ENCODE assay signal across 1 cellular context in genomic region chr6:32187009-32187709, GRCh38.
TF ChIP-seq lines count a peak whose summit lies in the region.

No MANE protein-coding gene starts in this region.

TF ChIP-seq in GM12878, 131 proteins besides CTCF, POLR2A, EP300 and RAD21:
- TF ChIP-seq BACH1 (IDR thresholded peaks at IDR 0.05; ENCODE audit: borderline replicate concordance) (0 out of 2 replicates have a peak, but pooled peaks have one; percentile 17), PKNOX1 (IDR thresholded peaks at IDR 0.05) (peak; percentile 68), HSF1 (IDR thresholded peaks at IDR 0.05; ENCODE audit: low read depth, low read length) (no peak), YY1 (IDR thresholded peaks at IDR 0.05; ENCODE audit: low read depth, low read length) (no peak), SMC3 (IDR thresholded peaks at IDR 0.05; ENCODE audit: borderline replicate concordance, low read length) (no peak), CREM (IDR thresholded peaks at IDR 0.05; ENCODE audit: low read depth) (no peak), USF1 (IDR thresholded peaks at IDR 0.05; ENCODE audit: borderline replicate concordance, extremely low read length, insufficient read depth, low read depth, low read length) (no peak), CUX1 (IDR thresholded peaks at IDR 0.05; ENCODE audit: insufficient replicate concordance, low read depth, low read length) (no peak), GATAD2B (conservative IDR thresholded peaks at IDR 0.05; ENCODE audit: low read depth) (no peak), EED (IDR thresholded peaks at IDR 0.05; ENCODE audit: low read depth) (no peak), SPI1 (IDR thresholded peaks at IDR 0.05; ENCODE audit: borderline replicate concordance, insufficient read depth, low read depth, low read length) (peak; percentile 77), TAF1 (IDR thresholded peaks at IDR 0.05; ENCODE audit: borderline replicate concordance, low read depth, low read length) (no peak), PBX3 (IDR thresholded peaks at IDR 0.05; ENCODE audit: insufficient replicate concordance, low read depth, low read length) (no peak), NFIC (IDR thresholded peaks at IDR 0.05; ENCODE audit: low read depth, low read length) (no peak), ZNF384 (IDR thresholded peaks at IDR 0.05; ENCODE audit: borderline replicate concordance, low read depth, low read length) (no peak), JUNB (IDR thresholded peaks at IDR 0.05) (no peak), BHLHE40 (IDR thresholded peaks at IDR 0.05; ENCODE audit: borderline replicate concordance in 1 of 2, low read depth in 2 of 2, low read length in 1 of 2) (no peak), ZNF622 (IDR thresholded peaks at IDR 0.05) (no peak), HDAC6 (IDR thresholded peaks at IDR 0.05; ENCODE audit: unreplicated experiment) (no peak), SMAD5 (IDR thresholded peaks at IDR 0.05; ENCODE audit: low read depth) (no peak), SMAD1 (IDR thresholded peaks at IDR 0.05; ENCODE audit: low read depth, partially characterized antibody) (no peak), E2F4 (IDR thresholded peaks at IDR 0.05; ENCODE audit: low read depth, low read length) (no peak), POLR2AphosphoS5 (IDR thresholded peaks at IDR 0.05; ENCODE audit: low read length) (0 out of 2 replicates have a peak, but pooled peaks have one; percentile 21), MYB (IDR thresholded peaks at IDR 0.05; ENCODE audit: borderline replicate concordance, low read depth, low read length) (no peak)
TF ChIP-seq in GM12878: peak in this region for 4.
